In genomic region chr6:123565529-123565928, GRCh38 we compare ENCODE assay signal across 33 cellular contexts.
"Had no signal": no experiment of that assay in that cellular context is flagged by ENCODE, and none has a peak within 500 bp of the region (broad histone marks: within the 10 kb centered on the region; RNA-seq: fewer than 3 reads in every experiment).

No MANE protein-coding gene starts in this region.

- H3K9me3 ChIP-seq: Peyer's patch, SJCRH30 had no signal

- H3K36me3 ChIP-seq: Peyer's patch, SJCRH30, WERI-Rb-1 had no signal

- H3K4me3 Mint-ChIP-seq: activated CD4-positive, alpha-beta T cell treated with anti-CD3 and anti-CD28 coated beads, Interleukin-2, amount 10 ng/mL, durations not matched to agents 7 days and 5 days; activated CD8-positive, alpha-beta T cell treated with anti-CD3 and anti-CD28 coated beads, Interleukin-2, amount 10 ng/mL, durations not matched to agents 7 days and 5 days; activated naive CD4-positive, alpha-beta T cell treated with anti-CD3 and anti-CD28 coated beads for 36 hours; activated naive CD8-positive, alpha-beta T cell; activated naive CD8-positive, alpha-beta T cell treated with anti-CD3 and anti-CD28 coated beads, Interleukin-2, amount 50 U/mL, for 24 hours; activated T-cell treated with anti-CD3 and anti-CD28 coated beads, Interleukin-2, amount 50 U/mL, for 24 hours; brain had no signal

- DNase-seq: activated CD4-positive, alpha-beta T cell treated with anti-CD3 and anti-CD28 coated beads, Interleukin-2, amount 10 ng/mL, durations not matched to agents 7 days and 5 days; activated CD4-positive, alpha-beta T cell treated with anti-CD3 and anti-CD28 coated beads, Interleukin-2, amount 50 U/mL, for 48 hours; activated CD8-positive, alpha-beta T cell treated with anti-CD3 and anti-CD28 coated beads, Interleukin-2, amount 10 ng/mL, durations not matched to agents 7 days and 5 days; activated gamma-delta T cell treated with Interleukin-2 at 50 U/mL for 16 hours; activated naive CD4-positive, alpha-beta T cell treated with anti-CD3 and anti-CD28 coated beads for 36 hours; activated naive CD8-positive, alpha-beta T cell treated with anti-CD3 and anti-CD28 coated beads, Interleukin-2, amount 50 U/mL, for 24 hours; activated T-cell treated with anti-CD3 and anti-CD28 coated beads, Interleukin-2, amount 50 U/mL, for 24 hours; anterior cingulate cortex; caudate nucleus; cerebellar nuclear complex; Karpas-422; KBM-7; NCI-H1105 treated with DMSO at 0.1 percent for 48 hours; NCI-H1436; NCI-H1694; NCI-H1930; NCI-H2081 treated with DMSO at 0.1 percent for 48 hours; NCI-H2227 treated with DMSO at 0.1 percent for 48 hours; NCI-H446; NCI-H510A treated with DMSO at 0.1 percent for 48 hours; NCI-H526 treated with DMSO at 0.1 percent for 48 hours; NK-92 treated with Interleukin-12 subunit alpha and Interleukin-12 subunit beta, amount 100 ng/mL, for 24 hours; PC-3; Peyer's patch; RPMI8226; SJCRH30; T1000; WERI-Rb-1 had no signal

- H3K27me3 ChIP-seq: Peyer's patch, SJCRH30 had no signal

- ATAC-seq: activated CD8-positive, alpha-beta T cell treated with anti-CD3 and anti-CD28 coated beads, Interleukin-2, amount 10 ng/mL, durations not matched to agents 7 days and 5 days; activated naive CD8-positive, alpha-beta T cell treated with anti-CD3 and anti-CD28 coated beads, Interleukin-2, amount 50 U/mL, for 24 hours; PC-3 had no signal

- H3K36me3 Mint-ChIP-seq: activated naive CD8-positive, alpha-beta T cell; brain had no signal

- H3K27me3 Mint-ChIP-seq: activated CD4-positive, alpha-beta T cell treated with anti-CD3 and anti-CD28 coated beads, Interleukin-2, amount 10 ng/mL, durations not matched to agents 7 days and 5 days; activated naive CD8-positive, alpha-beta T cell; activated naive CD8-positive, alpha-beta T cell treated with anti-CD3 and anti-CD28 coated beads, Interleukin-2, amount 50 U/mL, for 24 hours; activated T-cell treated with anti-CD3 and anti-CD28 coated beads, Interleukin-2, amount 50 U/mL, for 24 hours had no signal

- H3K4me1 ChIP-seq: Peyer's patch, SJCRH30 had no signal

- FAIRE-seq: bronchial epithelial cell had no signal

- H3K27ac ChIP-seq: Peyer's patch, SJCRH30, SK-N-MC, WERI-Rb-1 had no signal

- H3K4me1 Mint-ChIP-seq: activated CD4-positive, alpha-beta T cell treated with anti-CD3 and anti-CD28 coated beads, Interleukin-2, amount 10 ng/mL, durations not matched to agents 7 days and 5 days; activated naive CD8-positive, alpha-beta T cell treated with anti-CD3 and anti-CD28 coated beads, Interleukin-2, amount 50 U/mL, for 24 hours had no signal

- H3K27ac Mint-ChIP-seq: activated CD4-positive, alpha-beta T cell treated with anti-CD3 and anti-CD28 coated beads, Interleukin-2, amount 10 ng/mL, durations not matched to agents 7 days and 5 days; activated CD8-positive, alpha-beta T cell treated with anti-CD3 and anti-CD28 coated beads, Interleukin-2, amount 10 ng/mL, durations not matched to agents 7 days and 5 days; activated naive CD4-positive, alpha-beta T cell treated with anti-CD3 and anti-CD28 coated beads for 36 hours; activated naive CD8-positive, alpha-beta T cell; activated naive CD8-positive, alpha-beta T cell treated with anti-CD3 and anti-CD28 coated beads, Interleukin-2, amount 50 U/mL, for 24 hours; activated T-cell treated with anti-CD3 and anti-CD28 coated beads, Interleukin-2, amount 50 U/mL, for 24 hours; activated T-helper 2 cell treated with anti-CD3 and anti-CD28 coated beads, Interferon-gamma antibody, Interleukin-2, Interleukin-4, amounts not matched to agents 10 μg/mL and 5 μg/mL and 100 μg/mL, durations not matched to agents 14 hours and 24 hours and 36 hours had no signal

- H3K9me3 Mint-ChIP-seq: activated CD4-positive, alpha-beta T cell treated with anti-CD3 and anti-CD28 coated beads, Interleukin-2, amount 10 ng/mL, durations not matched to agents 7 days and 5 days; activated naive CD4-positive, alpha-beta T cell treated with anti-CD3 and anti-CD28 coated beads for 36 hours; activated T-helper 2 cell treated with anti-CD3 and anti-CD28 coated beads, Interferon-gamma antibody, Interleukin-2, Interleukin-4, amounts not matched to agents 10 μg/mL and 5 μg/mL and 100 μg/mL, durations not matched to agents 14 hours and 24 hours and 36 hours had no signal

- H3K4me3 ChIP-seq: Peyer's patch, SJCRH30, SK-N-MC had no signal
